In the genomic region with DNA sequence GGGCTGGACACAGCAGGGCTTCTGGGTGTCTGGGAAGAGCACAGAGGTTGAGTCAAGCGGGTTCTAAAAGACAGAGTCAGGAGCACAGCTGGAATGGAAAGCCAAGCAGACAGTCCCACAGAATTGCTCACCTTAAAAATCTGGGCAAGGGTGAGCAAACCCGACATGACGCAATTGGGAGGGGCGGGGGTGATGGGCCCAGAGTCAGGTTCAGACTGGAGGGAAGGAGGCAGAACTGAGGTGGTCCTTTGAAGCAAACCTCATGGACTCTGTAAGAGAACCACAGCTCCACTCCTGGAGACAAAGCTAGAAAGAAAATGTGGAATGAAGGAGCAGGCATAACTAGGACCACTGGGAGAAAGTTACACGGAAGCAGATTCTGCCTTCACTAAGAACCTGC, we compare ENCODE assay signal across 26 cellular contexts. TPM values are rescaled to one million over a fixed set of nuclear protein-coding genes. Genes with fewer than 3 reads are reported as not detected.
"Had no signal": no experiment of that assay in that cellular context is flagged by ENCODE, and none has a peak within 500 bp of the region (broad histone marks: within the 10 kb centered on the region; RNA-seq: fewer than 3 reads in every experiment).

No MANE protein-coding gene starts in this region.

- H3K4me3 Mint-ChIP-seq: immature natural killer cell; mesothelial cell of epicardium; naive B cell; naive thymus-derived CD8-positive, alpha-beta T cell had no signal

- H3K27ac Mint-ChIP-seq: immature natural killer cell, mesothelial cell of epicardium, naive B cell had no signal

- H3K4me1 ChIP-seq: esophagus squamous epithelium, gastrocnemius medialis, heart left ventricle, left lung, lower lobe of right lung had no signal

- DNase-seq: dermis blood vessel endothelial cell; dorsolateral prefrontal cortex; effector CD4-positive, alpha-beta T cell; effector memory CD4-positive, alpha-beta T cell; esophagus squamous epithelium; foreskin fibroblast; foreskin melanocyte; gastrocnemius medialis; heart left ventricle; hypothalamus; immature natural killer cell; left cardiac atrium; left lung; left ventricle myocardium superior; lower lobe of right lung; mesenchymal stem cell; mucosa of descending colon; naive B cell; naive thymus-derived CD8-positive, alpha-beta T cell had no signal

- ATAC-seq: gastrocnemius medialis; heart left ventricle; left cardiac atrium; left lung; left ventricle myocardium superior; lower lobe of right lung; mucosa of descending colon; naive thymus-derived CD8-positive, alpha-beta T cell had no signal

- H3K4me1 Mint-ChIP-seq: immature natural killer cell; mesothelial cell of epicardium; naive B cell; naive thymus-derived CD8-positive, alpha-beta T cell had no signal

- H3K9me3 Mint-ChIP-seq: mesothelial cell of epicardium had no signal

- H3K27me3 ChIP-seq: dorsolateral prefrontal cortex, esophagus squamous epithelium, gastrocnemius medialis, heart left ventricle, hepatocyte, left lung had no signal

- H3K36me3 ChIP-seq: esophagus squamous epithelium, gastrocnemius medialis, heart left ventricle, left lung, lower lobe of right lung had no signal

- H3K27ac ChIP-seq: coronary artery, dorsolateral prefrontal cortex, esophagus squamous epithelium, gastrocnemius medialis, heart left ventricle, hepatocyte, left lung, lower lobe of right lung had no signal

- H3K4me3 ChIP-seq: coronary artery, dorsolateral prefrontal cortex, esophagus squamous epithelium, gastrocnemius medialis, heart left ventricle, hepatocyte, left lung, lower lobe of right lung, mucosa of descending colon had no signal

- H3K36me3 Mint-ChIP-seq: immature natural killer cell; mesothelial cell of epicardium; naive B cell; naive thymus-derived CD8-positive, alpha-beta T cell had no signal

- H3K9me3 ChIP-seq: esophagus squamous epithelium, gastrocnemius medialis, heart left ventricle, left lung, lower lobe of right lung, mucosa of descending colon had no signal

RNA-seq across cellular contexts. Expression of a gene that starts 49.0 kb away (rescaled TPM):
- total RNA-seq: endothelial cell of umbilical vein, epithelial cell of proximal tubule, glomerular endothelial cell, hepatocyte, myocyte had no signal
